ENCODE assay signal across 23 cellular contexts in the genomic region with DNA sequence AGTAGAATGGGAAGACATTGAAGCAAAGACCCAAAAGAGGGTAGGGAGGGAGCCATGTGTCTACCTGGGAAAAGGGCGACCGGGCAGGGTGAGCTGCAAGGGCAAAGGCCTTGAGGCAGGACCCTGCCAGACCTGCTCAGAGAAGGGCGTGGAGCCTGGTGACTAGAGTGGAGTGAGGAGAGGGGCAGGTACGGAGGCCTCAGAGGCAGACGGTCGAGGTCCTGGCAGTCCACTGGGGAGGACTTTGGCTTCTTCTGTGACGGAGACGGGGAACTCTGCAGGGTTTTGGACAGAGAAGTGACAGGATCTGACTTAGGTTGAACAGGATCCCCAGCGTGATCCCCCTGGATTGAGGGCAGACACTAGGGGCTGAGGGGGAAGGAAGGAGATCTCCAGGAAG. TPM values are rescaled to one million over a fixed set of nuclear protein-coding genes. Genes with fewer than 3 reads are reported as not detected.
DNase-seq lines count a peak whose midpoint lies in the region; TF ChIP-seq lines count a peak whose summit lies in the region.
"Had no signal": no experiment of that assay in that cellular context is flagged by ENCODE, and none has a peak within 500 bp of the region (broad histone marks: within the 10 kb centered on the region; RNA-seq: fewer than 3 reads in every experiment).

No MANE protein-coding gene starts in this region.

- no peak overlapping the region for H3K14ac ChIP-seq in H9 (ENCODE audit: insufficient read depth, low read length)

- H4K91ac ChIP-seq in H9 (ENCODE audit: insufficient read length, low read depth, low read length) = no peak overlapping the region

- intact Hi-C loops in spleen (cut with DNase I; ENCODE audit: low total_unique reads) = no loop called here

- no peak overlapping the region for H2BK15ac ChIP-seq in H9 (ENCODE audit: low read depth, low read length)

- H4K20me1 ChIP-seq in H9 (ENCODE audit: control insufficient read depth, insufficient read depth, insufficient read length) = no peaks in the 10 kb centered on the region

- peaks cover 0 to 9% (median 4%) of the 10 kb centered on the region in 8 donors for H3K9me3 ChIP-seq in spleen
- no peaks in the 10 kb centered on the region for H3K9me3 ChIP-seq in H9 (ENCODE audit: control insufficient read depth, low read depth, low read length)
- H3K9me3 ChIP-seq: BE2C had no signal

- H3K18ac ChIP-seq in H9 (ENCODE audit: insufficient read length, low read depth, low read length) = no peak overlapping the region

- no peak overlapping the region for H2BK5ac ChIP-seq in H9 (ENCODE audit: insufficient read length, low read length)

- no peak overlapping the region for H2BK120ac ChIP-seq in H9 (ENCODE audit: low read depth, low read length, poor library complexity, severe bottlenecking)

- no peak overlapping the region for H3K4me2 ChIP-seq in H9 (ENCODE audit: insufficient read depth, insufficient read length, low read length)

- no peaks in the 10 kb centered on the region for H3K79me2 ChIP-seq in H9 (ENCODE audit: insufficient read depth, low read length)

- TF ChIP-seq POLR2A in spleen (IDR thresholded peaks at IDR 0.05) = no peak

- H4K8ac ChIP-seq in H9 (replicated peaks; ENCODE audit: insufficient read length, low read depth, low read length) = no peak overlapping the region

- peaks cover 3 to 9% of the 10 kb centered on the region in 2 experiments; a peak in 3 of 4 replicates for H3K4me1 Mint-ChIP-seq in H9

- H3K79me1 ChIP-seq in H9 (ENCODE audit: insufficient read depth, low read depth, low read length, poor library complexity, severe bottlenecking) = no peaks in the 10 kb centered on the region

- no peak overlapping the region for H3K23ac ChIP-seq in H9 (ENCODE audit: insufficient read length, low read depth, low read length)

- H3K4me1 ChIP-seq in spleen (peaks cover 0 to 8% (median 0%) of the 10 kb centered on the region in 6 donors), H9 (ENCODE audit: insufficient read depth, low read length) (no peaks in the 10 kb centered on the region)
- H3K4me1 ChIP-seq: BE2C, SJCRH30 had no signal

- peaks cover 0 to 6% of the 10 kb centered on the region in 2 experiments; a peak in 2 of 5 replicates for H3K9me3 Mint-ChIP-seq in H9

- no peak overlapping the region for H2BK20ac ChIP-seq in H9 (ENCODE audit: low read depth, low read length, poor library complexity, severe bottlenecking)

- H3K4me3 Mint-ChIP-seq in H9 = no peak overlapping the region

- no peak overlapping the region for H3T11ph ChIP-seq in H9 (ENCODE audit: low read length)

- H2AK5ac ChIP-seq in H9 (ENCODE audit: insufficient read length, low read length) = no peak overlapping the region

- 92 to 99% (median 98%) methylated on average over 9 of the region's 9 CpGs for WGBS in spleen, 5 donors
- no CpG with 5 or more reads among the region's 9 CpGs for WGBS in H9 (ENCODE audit: extremely low coverage, insufficient read length, low lambda C conversion rate)

- peaks cover 17% of the 10 kb centered on the region for H3K27me3 Mint-ChIP-seq in H9 (ENCODE audit: low read depth)

- H3K36me3 Mint-ChIP-seq in H9 (ENCODE audit: insufficient read depth in 1 of 3, low read depth in 3 of 3) = peaks cover 0 to 8% (median 6%) of the 10 kb centered on the region in 3 experiments; a peak in 4 of 7 replicates

- H3K56ac ChIP-seq in H9 (ENCODE audit: insufficient read length, low read depth, low read length) = no peak overlapping the region

- 0 out of 7 replicates have a peak overlapping the region, but pooled peaks of 1 of the 3 experiments have one; percentile 12 for H3K27ac Mint-ChIP-seq in H9

- no peak overlapping the region for H3K9ac ChIP-seq in H9 (ENCODE audit: extremely low read depth, insufficient read length, low read length)

- H4K5ac ChIP-seq in H9 (ENCODE audit: insufficient read length, low read depth, low read length) = no peak overlapping the region

- no peak overlapping the region for H3K4me3 ChIP-seq in spleen
- H3K4me3 ChIP-seq: SJCRH30 had no signal

- no peak overlapping the region for H3K27ac ChIP-seq in spleen
- no peak overlapping the region for H3K27ac ChIP-seq in H9 (ENCODE audit: insufficient read length, low read depth, low read length)
- H3K27ac ChIP-seq: SJCRH30 had no signal

- DNase-seq in activated effector memory CD4-positive, alpha-beta T cell treated with anti-CD3 and anti-CD28 coated beads, Interleukin-2, amount 50 U/mL, for 16 hours = peak; percentile 52
- no peak for DNase-seq in activated effector memory CD4-positive, alpha-beta T cell treated with Interleukin-2 at 50 U/mL for 16 hours
- DNase-seq in islet precursor cell (peak; percentile 21), spleen (peak; percentile 47), GM10266 (ENCODE audit: extremely low spot score) (no peak), cerebellar cortex (ENCODE audit: low spot score) (no peak), H9 (no peak)
- DNase-seq: 8988T, ACHN, BE2C, Calu3, DMS153, DND-41, Karpas-422, NCI-H1092 treated with DMSO at 0.1 percent for 48 hours, NCI-H1436, NCI-H187, NCI-H524, NCI-H774, PC-3, SJCRH30 had no signal

- H2BK12ac ChIP-seq in H9 (ENCODE audit: insufficient read length, low read depth, low read length) = no peak overlapping the region

- no peak overlapping the region for H3K4ac ChIP-seq in H9 (ENCODE audit: low read depth, low read length)

- H3K27me3 ChIP-seq in spleen (replicated peaks in 1 of 7) (peaks cover 0 to 4% (median 0%) of the 10 kb centered on the region in 7 donors), H9 (ENCODE audit: insufficient read depth, low read length) (no peaks in the 10 kb centered on the region)
- H3K27me3 ChIP-seq: BE2C, SJCRH30 had no signal

- TF ChIP-seq CTCF in spleen (IDR thresholded peaks at IDR 0.05 in 8 of 11, conservative IDR thresholded peaks at IDR 0.05 in 3 of 11) = no peak
- TF ChIP-seq CTCF in GM10266 (IDR thresholded peaks at IDR 0.05; ENCODE audit: control insufficient read depth, insufficient read depth, low read depth, missing control alignments) = no peak
- no peak for TF ChIP-seq CTCF in H9 (conservative IDR thresholded peaks at IDR 0.05)

- no peak overlapping the region for H2AFZ ChIP-seq in H9 (ENCODE audit: low read length)

- H3K36me3 ChIP-seq in spleen = no peaks in the 10 kb centered on the region
- H3K36me3 ChIP-seq: BE2C, SJCRH30 had no signal

- no peaks in the 10 kb centered on the region for H3K23me2 ChIP-seq in H9 (ENCODE audit: insufficient read length, low read depth, low read length, poor library complexity, severe bottlenecking)

RNA-seq across cellular contexts. Expression of a gene that starts 12.9 kb away (rescaled TPM):
- total RNA-seq in spleen = under 1 TPM in 3 of 7 donors, not detected in 4; 0.27 to 0.83 (median 0.38) TPM
- under 1 TPM; 0.30 to 0.48 (median 0.36) TPM for polyA plus RNA-seq in spleen
- total RNA-seq in H9 (2021) = 3.3 and 4.1 TPM in 2 replicates
- total RNA-seq: H4, SJCRH30 had no signal

RNA-seq across cellular contexts. Expression of a gene that starts 13.0 kb away (rescaled TPM):
- under 1 TPM in 1 of 7 donors, not detected in 6; 0.10 TPM for total RNA-seq in spleen
- under 1 TPM in 2 of 3 donors, not detected in 1; 0.06 to 0.12 TPM for polyA plus RNA-seq in spleen
- total RNA-seq in H9 (2021) = 0.11 TPM in 1 of 2 replicates, not detected in the other
- total RNA-seq: Calu3, H4, HT-29, SJCRH30 had no signal

Comparison
In these comparisons a context has a peak if more than half of its experiments do, and no peak if none do; other contexts are left out.
1. DNase-seq: peak in activated effector memory CD4-positive, alpha-beta T cell treated with anti-CD3 and anti-CD28 coated beads, Interleukin-2, amount 50 U/mL, for 16 hours (single experiment), islet precursor cell (single experiment) and spleen (single experiment); none in activated effector memory CD4-positive, alpha-beta T cell treated with Interleukin-2 at 50 U/mL for 16 hours (single experiment), GM10266 (single experiment), cerebellar cortex (single experiment) and H9 (single experiment).